18 cellular contexts compared by ENCODE assay signal in genomic region chr13:41232715-41233114, GRCh38. TPM values are rescaled to one million over a fixed set of nuclear protein-coding genes. Genes with fewer than 3 reads are reported as not detected.
DNase-seq lines count a peak whose midpoint lies in the region; ATAC-seq, FAIRE-seq and TF ChIP-seq lines count a peak whose summit lies in the region.
"Had no signal": no experiment of that assay in that cellular context is flagged by ENCODE, and none has a peak within 500 bp of the region (broad histone marks: within the 10 kb centered on the region; RNA-seq: fewer than 3 reads in every experiment).

No MANE protein-coding gene starts in this region.

- H3K4me1 Mint-ChIP-seq in immature natural killer cell = peaks cover 20% of the 10 kb centered on the region in 2 donors

- H3K79me2 ChIP-seq in GM12878 (ENCODE audit: control insufficient read depth, insufficient read depth, low read length) = no peaks in the 10 kb centered on the region

- intact Hi-C loops in GM12878 (cut with micrococcal nuclease; ENCODE audit: unreplicated experiment) (no loop called here), thyroid gland (cut with DNase I) (no loop called here)

- peak overlapping the region in 3 of 11 experiments; percentile 2 to 16 (median 15); a peak in 2 of 22 replicates for H3K27ac ChIP-seq in BLaER1 treated with 17β-estradiol and CSF1 and Interleukin-3, amounts not matched to agents 10 nM and 100 nM
- H3K27ac ChIP-seq in GM12878 (ENCODE audit: control insufficient read depth, insufficient read depth) (peak overlapping the region; percentile 48), thyroid gland (no peak overlapping the region)
- H3K27ac ChIP-seq: PC-9, SJCRH30 had no signal

- CTCF ChIA-PET in GM12878 (lab: Yijun Ruan, JAX) = interaction anchor here (0.7 to 1.8 kb wide), 5 partner anchors 10 to 213 kb away, joined by 4 to 10 read pairs (median 5); partner anchors contain the start of gene ELF1

- H3K4me2 ChIP-seq in BLaER1 treated with 17β-estradiol and CSF1 and Interleukin-3, amounts not matched to agents 10 nM and 100 nM = peak overlapping the region; percentile 11 to 68 (median 36); a peak in 16 of 22 replicates
- peak overlapping the region; percentile 56; the same call in 1 of the 2 replicates for H3K4me2 ChIP-seq in GM12878 (ENCODE audit: control insufficient read depth, insufficient read depth)
- H3K4me2 ChIP-seq: PC-9 had no signal

- peaks cover 43 to 84% (median 60%) of the 10 kb centered on the region in 11 experiments for H3K36me3 ChIP-seq in BLaER1 treated with 17β-estradiol and CSF1 and Interleukin-3, amounts not matched to agents 10 nM and 100 nM
- H3K36me3 ChIP-seq in GM12878 (ENCODE audit: control insufficient read depth in 2 of 2, insufficient read depth in 2 of 2, low read length in 1 of 2) (peaks cover 0 to 4% of the 10 kb centered on the region in 2 experiments; a peak in 1 of 4 replicates), thyroid gland (no peaks in the 10 kb centered on the region)

- H3K9me3 Mint-ChIP-seq in immature natural killer cell = no peaks in the 10 kb centered on the region
- H3K9me3 Mint-ChIP-seq: CD4-positive, CD25-positive, alpha-beta regulatory T cell; IgD-negative memory B cell had no signal

- peak overlapping the region in 4 of 6 donors; percentile 49 to 80 (median 62) for H3K27ac Mint-ChIP-seq in immature natural killer cell

- 0 out of 2 replicates have a peak overlapping the region, but pooled peaks have one; percentile 3 for H2AFZ ChIP-seq in GM12878 (ENCODE audit: control insufficient read depth, low read depth, low read length)
- H2AFZ ChIP-seq: PC-9 had no signal

- in situ Hi-C loops in GM12878 (cut with MboI) = no loop called here

- no peaks in the 10 kb centered on the region for H4K20me1 ChIP-seq in BLaER1 treated with 17β-estradiol and CSF1 and Interleukin-3, amounts not matched to agents 10 nM and 100 nM
- no peaks in the 10 kb centered on the region for H4K20me1 ChIP-seq in GM12878 (ENCODE audit: control insufficient read depth, insufficient read depth)

- peaks cover 14 to 26% (median 23%) of the 10 kb centered on the region in 10 experiments for H3K4me1 ChIP-seq in BLaER1 treated with 17β-estradiol and CSF1 and Interleukin-3, amounts not matched to agents 10 nM and 100 nM
- H3K4me1 ChIP-seq in GM12878 (ENCODE audit: control insufficient read depth, insufficient read depth, low read length) (peaks cover 14% of the 10 kb centered on the region), thyroid gland (no peaks in the 10 kb centered on the region)
- H3K4me1 ChIP-seq: SJCRH30 had no signal

- H3K27me3 Mint-ChIP-seq in immature natural killer cell (ENCODE audit: low read depth in 3 of 3) = no peaks in the 10 kb centered on the region
- H3K27me3 Mint-ChIP-seq: CD4-positive, CD25-positive, alpha-beta regulatory T cell; IgD-negative memory B cell had no signal

- no peak overlapping the region for H3K9ac ChIP-seq in BLaER1 treated with 17β-estradiol and CSF1 and Interleukin-3, amounts not matched to agents 10 nM and 100 nM
- no peak overlapping the region for H3K9ac ChIP-seq in GM12878 (ENCODE audit: control insufficient read depth, insufficient read depth, low read length)

- SMC1A ChIA-PET in GM12878 (lab: Charles Lee; ENCODE audit: uncharacterized antibody, unreplicated experiment) = interaction anchor here (1.1 to 2.9 kb wide), 6 partner anchors 10 to 455 kb away, joined by 4 to 8 read pairs (median 5); no protein-coding TSS in a partner anchor

- H3K4me3 Mint-ChIP-seq in immature natural killer cell = no peak overlapping the region
- H3K4me3 Mint-ChIP-seq: CD4-positive, CD25-positive, alpha-beta regulatory T cell; IgD-negative memory B cell had no signal

- BruUV-seq in GM12878 (replicated peaks; lab: Mats Ljungman, UMichigan) = no TSS peak

- H3K36me3 Mint-ChIP-seq in immature natural killer cell = peaks cover 13 to 40% (median 27%) of the 10 kb centered on the region in 3 donors

- RAD21 ChIA-PET in GM12878 (lab: Charles Lee; ENCODE audit: unreplicated experiment) = interaction anchor here (1.6 to 2.1 kb wide), 3 partner anchors 10 to 80 kb away, joined by 3 to 9 read pairs (median 6); no protein-coding TSS in a partner anchor

- H3K27me3 ChIP-seq in BLaER1 treated with 17β-estradiol and CSF1 and Interleukin-3, amounts not matched to agents 10 nM and 100 nM = no peaks in the 10 kb centered on the region
- no peaks in the 10 kb centered on the region for H3K27me3 ChIP-seq in GM12878 (replicated peaks in 1 of 2; ENCODE audit: control insufficient read depth in 2 of 2, insufficient read depth in 2 of 2, low read length in 1 of 2)
- H3K27me3 ChIP-seq in thyroid gland = no peaks in the 10 kb centered on the region
- H3K27me3 ChIP-seq: SJCRH30 had no signal

- no peak for TF ChIP-seq EP300 in GM12878 (IDR thresholded peaks at IDR 0.05; ENCODE audit: borderline replicate concordance in 1 of 2, control insufficient read depth in 1 of 2, low read depth in 2 of 2, low read length in 2 of 2)

- POLR2A ChIA-PET in GM12878 (lab: Charles Lee) = interaction anchor here (0.5 to 1.5 kb wide), 3 partner anchors 172 to 264 kb away, joined by 3 read pairs; no protein-coding TSS in a partner anchor

- peak; percentile 64 for FAIRE-seq in GM19239 (lab: Jason Lieb, UNC)
- FAIRE-seq in GM12878 (lab: Jason Lieb, UNC) = no peak
- FAIRE-seq: GM12891, H54 had no signal

- no peak for DNase-seq in GM19239 (ENCODE audit: insufficient read length, low spot score)
- no peak for DNase-seq in GM12878 (ENCODE audit: low read depth, low spot score)
- no peak for DNase-seq in immature natural killer cell
- no peak for DNase-seq in thyroid gland
- DNase-seq in AG20443 (ENCODE audit: low spot score) = no peak
- DNase-seq: AML-193; CD4-positive, CD25-positive, alpha-beta regulatory T cell; DMS79 treated with DMSO at 0.1 percent for 48 hours; GDM1; NCI-H1930; NCI-H82; PC-9; SJCRH30 had no signal

- ATAC-seq in GM12878 (peak; percentile 51), HG02884 (IDR thresholded peaks at IDR 0.05; ENCODE audit: unreplicated experiment) (no peak)

- no peak for TF ChIP-seq RAD21 in GM12878 (IDR thresholded peaks at IDR 0.05; ENCODE audit: insufficient read depth, low read depth, low read length)

- H3K4me3 ChIP-seq in BLaER1 treated with 17β-estradiol and CSF1 and Interleukin-3, amounts not matched to agents 10 nM and 100 nM = no peak overlapping the region
- H3K4me3 ChIP-seq in GM12878 (no peak overlapping the region), thyroid gland (replicated peaks in 1 of 3) (no peak overlapping the region)
- H3K4me3 ChIP-seq: PC-9, SJCRH30 had no signal

- WGBS in GM12878 (ENCODE audit: insufficient coverage, insufficient replicate concordance, low lambda C conversion rate, missing lambda C conversion rate) = 46% methylated on average over 1 of the region's 1 CpG
- 89 to 91% methylated on average over 1 of the region's 1 CpG for WGBS in thyroid gland, 2 donors

- H3K9me3 ChIP-seq in BLaER1 treated with 17β-estradiol and CSF1 and Interleukin-3, amounts not matched to agents 10 nM and 100 nM (replicated peaks in 1 of 11) = no peaks in the 10 kb centered on the region
- H3K9me3 ChIP-seq in GM12878 (replicated peaks; ENCODE audit: control insufficient read depth, insufficient read depth, low read length) (no peaks in the 10 kb centered on the region), thyroid gland (no peaks in the 10 kb centered on the region)
- H3K9me3 ChIP-seq: SJCRH30 had no signal

- TF ChIP-seq CTCF in GM12878 (IDR thresholded peaks at IDR 0.05 in 2 of 3, conservative IDR thresholded peaks at IDR 0.05 in 1 of 3; ENCODE audit: control insufficient read depth in 2 of 3, extremely low read depth in 1 of 3, insufficient read depth in 1 of 3, low read depth in 3 of 3, low read length in 3 of 3) (no peak), thyroid gland (IDR thresholded peaks at IDR 0.05) (no peak)

- TF ChIP-seq POLR2A in GM12878 (IDR thresholded peaks at IDR 0.05; ENCODE audit: low read depth, low read length) (no peak), thyroid gland (IDR thresholded peaks at IDR 0.05) (no peak)

RNA-seq across cellular contexts. Expression of gene MTRF1, which starts 30.7 kb away (rescaled TPM):
- 65.3 and 75.4 TPM in 2 replicates for total RNA-seq in GM12878 (2013; cell fraction: nucleolus; rRNA removed)
- 18.8 and 21.7 TPM in 2 replicates for total RNA-seq in GM12878 (2014; rRNA removed)
- 19.0 and 21.0 TPM in 2 replicates for total RNA-seq in GM12878 (2014; rRNA removed; fragmentation: Illumina TruSeq; extraction: Trizol)
- total RNA-seq in GM12878 (2021) = 12.1 and 14.1 TPM in 2 replicates
- polyA plus RNA-seq in GM12878 (2011; ENCODE audit: low read depth) = 9.5 TPM
- 33.7 and 55.9 TPM in 2 replicates for polyA plus RNA-seq in GM12878 (2011; rRNA removed)
- 12.9 and 13.6 TPM in 2 replicates for polyA plus RNA-seq in GM12878 (2011; cell fraction: cytosol; rRNA removed)
- polyA plus RNA-seq in GM12878 (2011; cell fraction: nucleus; rRNA removed) = 40.5 and 40.8 TPM in 2 replicates
- polyA plus RNA-seq in GM12878 (2012) = 17.7 and 18.2 TPM in 2 replicates
- 22.6 and 32.3 TPM in 2 replicates for polyA plus RNA-seq in GM12878 (2014; fragmentation: Illumina TruSeq; extraction: Trizol)
- 10 to 100 TPM; 14.1 to 18.1 TPM for polyA plus RNA-seq in GM12878 (2014; fragmentation: Nextera tagmentation; extraction: Ambion mirVana)
- polyA plus RNA-seq in GM12878 (2014; rRNA removed) = 19.4 and 23.0 TPM in 2 replicates
- 10 to 100 TPM; 22.2 to 24.8 TPM for polyA plus RNA-seq in GM12878 (2016; fragmentation: Nextera tagmentation; extraction: Ambion mirVana)
- 25.0 and 30.6 TPM in 2 replicates for polyA minus RNA-seq in GM12878 (2011; rRNA and poly(A)+ RNA removed)
- polyA minus RNA-seq in GM12878 (2011; cell fraction: cytosol; rRNA and poly(A)+ RNA removed) = 6.9 and 10.0 TPM in 2 replicates
- 10.8 and 19.2 TPM in 2 replicates for polyA minus RNA-seq in GM12878 (2011; cell fraction: nucleus; rRNA and poly(A)+ RNA removed)
- 1 to 10 TPM; 5.4 to 8.3 (median 7.3) TPM for polyA plus RNA-seq in immature natural killer cell
- total RNA-seq in thyroid gland = 10 to 100 TPM in 3 of 4 donors, 1 to 10 TPM in 1; 9.3 to 22.2 (median 12.0) TPM

RNA-seq across cellular contexts. Expression of gene KBTBD7, which starts 38.3 kb away (rescaled TPM):
- 8.0 and 9.6 TPM in 2 replicates for total RNA-seq in GM12878 (2013; cell fraction: nucleolus; rRNA removed)
- total RNA-seq in GM12878 (2014; rRNA removed) (5.1 and 5.5 TPM in 2 replicates), GM12878 (2014; rRNA removed; fragmentation: Illumina TruSeq; extraction: Trizol) (3.6 and 4.1 TPM in 2 replicates), GM12878 (2021) (4.6 and 5.1 TPM in 2 replicates), thyroid gland (10 to 100 TPM; 11.4 to 19.2 (median 14.6) TPM)
- 1.7 TPM for polyA plus RNA-seq in GM12878 (2011; ENCODE audit: low read depth)
- polyA plus RNA-seq in GM12878 (2011; rRNA removed) (5.6 and 6.2 TPM in 2 replicates), GM12878 (2014; fragmentation: Illumina TruSeq; extraction: Trizol) (3.4 and 4.2 TPM in 2 replicates), GM12878 (2014; fragmentation: Nextera tagmentation; extraction: Ambion mirVana) (1 to 10 TPM; 1.8 to 2.8 TPM), GM12878 (2014; rRNA removed) (2.8 and 3.0 TPM in 2 replicates), GM12878 (2016; fragmentation: Nextera tagmentation; extraction: Ambion mirVana) (1 to 10 TPM; 4.9 to 6.0 TPM), immature natural killer cell (10 to 100 TPM in 1 of 3 donors, 1 to 10 TPM in 2; 5.1 to 14.8 (median 7.0) TPM)
- 4.2 and 4.6 TPM in 2 replicates for polyA plus RNA-seq in GM12878 (2011; cell fraction: cytosol; rRNA removed)
- polyA plus RNA-seq in GM12878 (2011; cell fraction: nucleus; rRNA removed) = 4.3 and 4.4 TPM in 2 replicates
- polyA plus RNA-seq in GM12878 (2012) = 2.5 and 3.7 TPM in 2 replicates
- 13.7 and 13.8 TPM in 2 replicates for polyA minus RNA-seq in GM12878 (2011; rRNA and poly(A)+ RNA removed)
- polyA minus RNA-seq in GM12878 (2011; cell fraction: cytosol; rRNA and poly(A)+ RNA removed) = 3.6 and 4.4 TPM in 2 replicates
- polyA minus RNA-seq in GM12878 (2011; cell fraction: nucleus; rRNA and poly(A)+ RNA removed) = 10.2 and 14.4 TPM in 2 replicates
